15 cellular contexts compared by ENCODE assay signal in genomic region chrX:46967547-46967946, GRCh38. TPM values are rescaled to one million over a fixed set of nuclear protein-coding genes. Genes with fewer than 3 reads are reported as not detected.
A peak's percentile ranks its signal among the peaks of the same experiment; 100 is the strongest.
DNase-seq lines count a peak whose midpoint lies in the region; ATAC-seq and TF ChIP-seq lines count a peak whose summit lies in the region.
"Had no signal": no experiment of that assay in that cellular context is flagged by ENCODE, and none has a peak within 500 bp of the region (broad histone marks: within the 10 kb centered on the region; RNA-seq: fewer than 3 reads in every experiment).

No MANE protein-coding gene starts in this region.

- no peak overlapping the region for H3K4me3 Mint-ChIP-seq in WTC11
- H3K4me3 Mint-ChIP-seq: brain had no signal

- no peaks in the 10 kb centered on the region for H3K9me3 Mint-ChIP-seq in WTC11

- H3K4me2 ChIP-seq in BLaER1: peak overlapping the region; percentile 59

- H3K4me1 ChIP-seq in BLaER1 (peaks cover 68% of the 10 kb centered on the region), suprapubic skin (no peaks in the 10 kb centered on the region)

- WGBS in suprapubic skin: 72% methylated on average over 4 of the region's 4 CpGs

- DNase-seq in WTC11 (ENCODE audit: low spot score) (no peak), suprapubic skin (ENCODE audit: low spot score in 2 of 2) (no peak), HK-2 (ENCODE audit: unreplicated experiment) (no peak), left cardiac atrium (no peak), cerebellar nuclear complex (lab: John Stamatoyannopoulos, UW) (no peak)
- DNase-seq: kidney, NCI-H1694 treated with DMSO at 0.1 percent for 48 hours had no signal

- no peak for TF ChIP-seq POLR2A in suprapubic skin (IDR thresholded peaks at IDR 0.05)

- no peaks in the 10 kb centered on the region for H3K9me3 ChIP-seq in BLaER1
- no peaks in the 10 kb centered on the region for H3K9me3 ChIP-seq in suprapubic skin

- H3K4me3 ChIP-seq in BLaER1 (no peak overlapping the region), suprapubic skin (no peak overlapping the region)

- H3K27me3 Mint-ChIP-seq in WTC11 (ENCODE audit: low read depth): no peaks in the 10 kb centered on the region
- H3K27me3 Mint-ChIP-seq: brain, progenitor cell of endocrine pancreas had no signal

- peak overlapping the region; percentile 60 for H3K27ac Mint-ChIP-seq in WTC11
- H3K27ac Mint-ChIP-seq: brain, progenitor cell of endocrine pancreas had no signal

- H3K27ac ChIP-seq in BLaER1 (no peak overlapping the region), suprapubic skin (no peak overlapping the region)
- H3K27ac ChIP-seq: HL-60 had no signal

- TF ChIP-seq CTCF in WTC11 (IDR thresholded peaks at IDR 0.05) (no peak), suprapubic skin (IDR thresholded peaks at IDR 0.05) (no peak)

- H3K36me3 Mint-ChIP-seq in WTC11: no peaks in the 10 kb centered on the region
- H3K36me3 Mint-ChIP-seq: brain had no signal

- no peak overlapping the region for H3K9ac ChIP-seq in BLaER1

- no peaks in the 10 kb centered on the region for H3K27me3 ChIP-seq in BLaER1
- no peaks in the 10 kb centered on the region for H3K27me3 ChIP-seq in suprapubic skin

- CTCF ChIA-PET in WTC11 (lab: Charles Lee): interaction anchor here (0.9 kb wide), 1 partner anchor 55 kb away, joined by 3 read pairs; no protein-coding TSS in a partner anchor

- peaks cover 53% of the 10 kb centered on the region for H3K4me1 Mint-ChIP-seq in WTC11

- peak; percentile 71 for ATAC-seq in GM18519 (IDR thresholded peaks at IDR 0.05; ENCODE audit: low FRiP score, unreplicated experiment)
- peak; percentile 40 for ATAC-seq in HG02798 (IDR thresholded peaks at IDR 0.05; ENCODE audit: poor library complexity, unreplicated experiment)
- no peak for ATAC-seq in WTC11
- ATAC-seq in left cardiac atrium: no peak
- ATAC-seq: esophagus mucosa, Panc1 had no signal

- TF ChIP-seq EP300 in suprapubic skin (IDR thresholded peaks at IDR 0.05): no peak

- peaks cover 17% of the 10 kb centered on the region for H4K20me1 ChIP-seq in BLaER1

- H3K36me3 ChIP-seq in BLaER1 (no peaks in the 10 kb centered on the region), suprapubic skin (no peaks in the 10 kb centered on the region)

- POLR2A ChIA-PET in WTC11 (lab: Charles Lee): no interaction called here

- intact Hi-C loops in left cardiac atrium (cut with DNase I): no loop called here

TF ChIP-seq in WTC11, 78 proteins besides CTCF, POLR2A, EP300 and RAD21:
- TF ChIP-seq TEAD1 (CRISPR knock-in tag; IDR thresholded peaks at IDR 0.05) (no peak), ZNF396 (CRISPR knock-in tag; IDR thresholded peaks at IDR 0.05; ENCODE audit: borderline replicate concordance) (no peak), ETV6 (CRISPR knock-in tag; IDR thresholded peaks at IDR 0.05) (no peak), JAZF1 (CRISPR knock-in tag; IDR thresholded peaks at IDR 0.05) (no peak), ZNF317 (CRISPR knock-in tag; IDR thresholded peaks at IDR 0.05; ENCODE audit: borderline replicate concordance, low read depth) (no peak), ZNF121 (CRISPR knock-in tag; IDR thresholded peaks at IDR 0.05) (no peak), ZNF416 (CRISPR knock-in tag; IDR thresholded peaks at IDR 0.05) (no peak), MXD4 (CRISPR knock-in tag; IDR thresholded peaks at IDR 0.05; ENCODE audit: borderline replicate concordance) (no peak), AR (CRISPR knock-in tag; IDR thresholded peaks at IDR 0.05) (no peak), PREB (CRISPR knock-in tag; IDR thresholded peaks at IDR 0.05; ENCODE audit: borderline replicate concordance) (no peak), NR3C1 (CRISPR knock-in tag; conservative IDR thresholded peaks at IDR 0.05; ENCODE audit: low read depth) (no peak), PRDM15 (CRISPR knock-in tag; IDR thresholded peaks at IDR 0.05) (no peak), NFATC4 (CRISPR knock-in tag; IDR thresholded peaks at IDR 0.05) (no peak)
TF ChIP-seq in WTC11: peak in this region for 0.

RNA-seq across cellular contexts. Expression of gene JADE3, which starts 55.3 kb away (rescaled TPM):
- total RNA-seq in WTC11 (2021): 14.6 to 19.2 TPM (median 16.8 TPM) in 3 replicates
- 1 to 10 TPM; 3.6 to 6.2 (median 5.1) TPM for total RNA-seq in suprapubic skin
- 1 to 10 TPM; 5.3 TPM for total RNA-seq in left cardiac atrium

Comparison
In these comparisons a context has a peak if more than half of its experiments do, and no peak if none do; other contexts are left out.
1. ATAC-seq: peak in GM18519 (single experiment) and HG02798 (single experiment); none in WTC11 (single experiment) and left cardiac atrium (0 of 2).